Comparison of ENCODE assay signal across 9 cellular contexts in genomic region chr9:129640871-129641750, GRCh38. TPM values are rescaled to one million over a fixed set of nuclear protein-coding genes. Genes with fewer than 3 reads are reported as not detected.
DNase-seq lines count a peak whose midpoint lies in the region; ATAC-seq and TF ChIP-seq lines count a peak whose summit lies in the region.
"Had no signal": no experiment of that assay in that cellular context is flagged by ENCODE, and none has a peak within 500 bp of the region (broad histone marks: within the 10 kb centered on the region; RNA-seq: fewer than 3 reads in every experiment).

No MANE protein-coding gene starts in this region.

- H3K27ac Mint-ChIP-seq in stimulated activated memory B cell treated with anti-CD40 and anti-IgM and Interleukin-4, amounts not matched to agents 10 μg/mL and 1 μg/mL and 100 μg/mL, for 72 hours: peak overlapping the region; percentile 89

- H3K4me1 Mint-ChIP-seq in activated T-cell treated with anti-CD3 and anti-CD28 coated beads, Interleukin-2, amount 50 U/mL, for 4 hours (ENCODE audit: low read depth): peaks cover 20% of the 10 kb centered on the region
- peaks cover 31% of the 10 kb centered on the region for H3K4me1 Mint-ChIP-seq in stimulated activated memory B cell treated with anti-CD40 and anti-IgM and Interleukin-4, amounts not matched to agents 10 μg/mL and 1 μg/mL and 100 μg/mL, for 72 hours

- H3K27ac ChIP-seq in WERI-Rb-1 (peak overlapping the region; percentile 13), right atrium auricular region (peak overlapping the region in 1 of 2 donors; percentile 78)

- TF ChIP-seq CTCF in WERI-Rb-1 (IDR thresholded peaks at IDR 0.05; ENCODE audit: low read depth, low read length) (no peak), right atrium auricular region (IDR thresholded peaks at IDR 0.05) (no peak)

- no peak for DNase-seq in activated T-cell treated with anti-CD3 and anti-CD28 coated beads, Interleukin-2, amount 50 U/mL, for 4 hours
- DNase-seq in activated T-cell treated with anti-CD3 and anti-CD28 coated beads for 4 hours: no peak
- no peak for DNase-seq in WERI-Rb-1
- no peak for DNase-seq in right atrium auricular region (ENCODE audit: low spot score)
- DNase-seq in midbrain (lab: John Stamatoyannopoulos, UW): no peak
- no peak for DNase-seq in OCI-M2 (lab: John Stamatoyannopoulos, UW; ENCODE audit: unreplicated experiment)

- no peaks in the 10 kb centered on the region for H3K27me3 Mint-ChIP-seq in activated T-cell treated with anti-CD3 and anti-CD28 coated beads, Interleukin-2, amount 50 U/mL, for 4 hours (ENCODE audit: low read depth)
- H3K27me3 Mint-ChIP-seq in stimulated activated memory B cell treated with anti-CD40 and anti-IgM and Interleukin-4, amounts not matched to agents 10 μg/mL and 1 μg/mL and 100 μg/mL, for 72 hours: no peaks in the 10 kb centered on the region

- H3K36me3 ChIP-seq in WERI-Rb-1: peaks cover 36% of the 10 kb centered on the region
- peaks cover 36% of the 10 kb centered on the region for H3K36me3 ChIP-seq in right atrium auricular region

- H3K9me3 Mint-ChIP-seq in activated T-cell treated with anti-CD3 and anti-CD28 coated beads, Interleukin-2, amount 50 U/mL, for 4 hours: no peaks in the 10 kb centered on the region
- H3K9me3 Mint-ChIP-seq in stimulated activated memory B cell treated with anti-CD40 and anti-IgM and Interleukin-4, amounts not matched to agents 10 μg/mL and 1 μg/mL and 100 μg/mL, for 72 hours: no peaks in the 10 kb centered on the region

- H3K9me3 ChIP-seq in WERI-Rb-1 (ENCODE audit: severe bottlenecking) (no peaks in the 10 kb centered on the region), right atrium auricular region (no peaks in the 10 kb centered on the region)

- H3K4me3 ChIP-seq in WERI-Rb-1 (ENCODE audit: low read depth, low read length): peak overlapping the region; percentile 90
- peak overlapping the region; percentile 69 to 95 for H3K4me3 ChIP-seq in right atrium auricular region

- ATAC-seq in activated T-cell treated with anti-CD3 and anti-CD28 coated beads, Interleukin-2, amount 50 U/mL, for 4 hours: peak; percentile 49 to 56
- no peak for ATAC-seq in stimulated activated memory B cell treated with anti-CD40 and anti-IgM and Interleukin-4, amounts not matched to agents 10 μg/mL and 1 μg/mL and 100 μg/mL, for 72 hours
- no peak for ATAC-seq in GM21723 (IDR thresholded peaks at IDR 0.05; ENCODE audit: unreplicated experiment)

- H3K36me3 Mint-ChIP-seq in activated T-cell treated with anti-CD3 and anti-CD28 coated beads, Interleukin-2, amount 50 U/mL, for 4 hours (ENCODE audit: insufficient read depth): peaks cover 8% of the 10 kb centered on the region
- H3K36me3 Mint-ChIP-seq in stimulated activated memory B cell treated with anti-CD40 and anti-IgM and Interleukin-4, amounts not matched to agents 10 μg/mL and 1 μg/mL and 100 μg/mL, for 72 hours: peaks cover 13% of the 10 kb centered on the region

- H3K27me3 ChIP-seq in WERI-Rb-1 (ENCODE audit: insufficient read depth, low read depth, severe bottlenecking) (no peaks in the 10 kb centered on the region), right atrium auricular region (no peaks in the 10 kb centered on the region)

- H3K4me1 ChIP-seq in right atrium auricular region: peaks cover 0 to 32% of the 10 kb centered on the region in 2 donors

- H3K4me3 Mint-ChIP-seq in activated T-cell treated with anti-CD3 and anti-CD28 coated beads, Interleukin-2, amount 50 U/mL, for 4 hours: peak overlapping the region; percentile 81
- H3K4me3 Mint-ChIP-seq in stimulated activated memory B cell treated with anti-CD40 and anti-IgM and Interleukin-4, amounts not matched to agents 10 μg/mL and 1 μg/mL and 100 μg/mL, for 72 hours: peak overlapping the region; percentile 90

RNA-seq across cellular contexts. Expression of gene ASB6, which starts 0.8 kb away (rescaled TPM):
- total RNA-seq in activated T-cell treated with anti-CD3 and anti-CD28 coated beads, Interleukin-2, amount 50 U/mL, for 4 hours: 10 to 100 TPM; 32.1 to 35.3 (median 35.1) TPM
- 10 to 100 TPM; 10.2 to 12.6 TPM for total RNA-seq in right atrium auricular region

RNA-seq across cellular contexts. Expression of gene NTMT1, which starts 15.1 kb away (rescaled TPM):
- 100 to 1,000 TPM in 1 of 3 donors, 10 to 100 TPM in 2; 93.4 to 111 (median 96.6) TPM for total RNA-seq in activated T-cell treated with anti-CD3 and anti-CD28 coated beads, Interleukin-2, amount 50 U/mL, for 4 hours
- total RNA-seq in right atrium auricular region: 10 to 100 TPM; 33.7 to 36.0 TPM

RNA-seq across cellular contexts. Expression of gene C9orf50, which starts 20.2 kb away (rescaled TPM):
- not detected for total RNA-seq in activated T-cell treated with anti-CD3 and anti-CD28 coated beads, Interleukin-2, amount 50 U/mL, for 4 hours
- not detected for total RNA-seq in right atrium auricular region
- total RNA-seq: glomerular endothelial cell had no signal

RNA-seq across cellular contexts. Expression of gene PRRX2, which starts 24.3 kb away (rescaled TPM):
- total RNA-seq in activated T-cell treated with anti-CD3 and anti-CD28 coated beads, Interleukin-2, amount 50 U/mL, for 4 hours: 1 to 10 TPM in 1 of 3 donors, under 1 TPM in 2; 0.50 to 1.3 (median 0.57) TPM
- total RNA-seq in right atrium auricular region: 1 to 10 TPM; 1.1 to 6.9 TPM
- total RNA-seq: glomerular endothelial cell had no signal

Comparison
In these comparisons a context has a peak if more than half of its experiments do, and no peak if none do; other contexts are left out.
1. ATAC-seq: peak in activated T-cell treated with anti-CD3 and anti-CD28 coated beads, Interleukin-2, amount 50 U/mL, for 4 hours (2 of 2); none in stimulated activated memory B cell treated with anti-CD40 and anti-IgM and Interleukin-4, amounts not matched to agents 10 μg/mL and 1 μg/mL and 100 μg/mL, for 72 hours (single experiment) and GM21723 (single experiment).